ENCODE assay signal across 26 cellular contexts in the genomic region with DNA sequence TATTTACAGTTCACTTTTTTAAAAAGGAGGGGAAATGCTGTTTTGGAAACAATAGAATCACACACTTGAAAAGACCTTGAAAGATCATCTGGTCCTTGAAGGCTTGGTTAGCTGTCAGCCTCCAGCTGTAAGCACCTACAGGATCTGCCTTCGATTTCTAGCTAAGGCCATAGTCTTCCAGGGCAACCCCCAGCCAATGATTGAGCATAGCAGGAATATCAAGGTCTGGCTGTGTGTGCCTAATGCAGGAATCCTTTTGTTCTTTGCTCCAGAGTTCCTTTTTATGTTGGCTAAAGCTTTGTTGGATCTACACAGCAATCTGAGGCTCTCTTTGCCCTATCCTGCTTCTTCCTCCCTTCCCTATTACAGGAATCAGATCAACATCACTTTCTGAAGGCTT.
"Had no signal": no experiment of that assay in that cellular context is flagged by ENCODE, and none has a peak within 500 bp of the region (broad histone marks: within the 10 kb centered on the region; RNA-seq: fewer than 3 reads in every experiment).

No MANE protein-coding gene starts in this region.

- H3K36me3 Mint-ChIP-seq: memory B cell; stimulated activated effector memory CD8-positive, alpha-beta T cell treated with anti-CD3 and anti-CD28 coated beads, Interleukin-12 subunit alpha, Interleukin-12 subunit beta, amount 100 ng/mL, for 72 hours had no signal

- ATAC-seq: effector memory CD8-positive, alpha-beta T cell; left lobe of liver; naive thymus-derived CD8-positive, alpha-beta T cell; pancreas; stimulated activated effector memory CD8-positive, alpha-beta T cell treated with anti-CD3 and anti-CD28 coated beads, Interleukin-12 subunit alpha, Interleukin-12 subunit beta, amount 100 ng/mL, for 72 hours had no signal

- H3K4me3 Mint-ChIP-seq: dendritic cell treated with granulocyte-macrophage colony-stimulating factor and Interleukin-4, amounts not matched to agents 40 ng/mL and 50 ng/mL, for 4 days; effector memory CD8-positive, alpha-beta T cell; memory B cell; naive thymus-derived CD8-positive, alpha-beta T cell; nephron progenitor cell; stimulated activated effector memory CD8-positive, alpha-beta T cell treated with anti-CD3 and anti-CD28 coated beads, Interleukin-12 subunit alpha, Interleukin-12 subunit beta, amount 100 ng/mL, for 72 hours had no signal

- H3K4me3 ChIP-seq: colonic mucosa, lung, pancreas, right atrium auricular region, sigmoid colon, stomach, testis, tibial nerve, upper lobe of left lung, uterus had no signal

- H3K27ac Mint-ChIP-seq: dendritic cell treated with granulocyte-macrophage colony-stimulating factor and Interleukin-4, amounts not matched to agents 40 ng/mL and 50 ng/mL, for 4 days; effector memory CD8-positive, alpha-beta T cell; memory B cell; naive thymus-derived CD8-positive, alpha-beta T cell; nephron progenitor cell; progenitor cell of endocrine pancreas; stimulated activated effector memory CD8-positive, alpha-beta T cell treated with anti-CD3 and anti-CD28 coated beads, Interleukin-12 subunit alpha, Interleukin-12 subunit beta, amount 100 ng/mL, for 72 hours had no signal

- H3K9me3 Mint-ChIP-seq: effector memory CD8-positive, alpha-beta T cell; naive thymus-derived CD8-positive, alpha-beta T cell; stimulated activated effector memory CD8-positive, alpha-beta T cell treated with anti-CD3 and anti-CD28 coated beads, Interleukin-12 subunit alpha, Interleukin-12 subunit beta, amount 100 ng/mL, for 72 hours had no signal

- H3K36me3 ChIP-seq: colonic mucosa, neutrophil, pancreas, right atrium auricular region, sigmoid colon, stomach, tibial nerve, upper lobe of left lung, uterus had no signal

- H3K27me3 Mint-ChIP-seq: progenitor cell of endocrine pancreas had no signal

- H3K4me1 ChIP-seq: colonic mucosa, uterus had no signal

- H3K27me3 ChIP-seq: colonic mucosa, pancreas, right atrium auricular region, sigmoid colon, stomach, testis, tibial nerve, upper lobe of left lung, uterus had no signal

- H3K27ac ChIP-seq: colonic mucosa, neutrophil, pancreas, right atrium auricular region, sigmoid colon, stomach, testis, tibial nerve, upper lobe of left lung, uterus had no signal

- H3K9me3 ChIP-seq: colonic mucosa, neutrophil, pancreas, right atrium auricular region, sigmoid colon, stomach, testis, tibial nerve, upper lobe of left lung, uterus had no signal

- DNase-seq: central memory CD4-positive, alpha-beta T cell; colonic mucosa; effector memory CD8-positive, alpha-beta T cell; hypothalamus; kidney; naive thymus-derived CD8-positive, alpha-beta T cell; nephron progenitor cell; pancreas; sigmoid colon; stimulated activated CD4-positive, alpha-beta T cell treated with anti-CD3 and anti-CD28 coated beads, Interleukin-2, amount 100 ng/mL, for 24 hours; stimulated activated CD4-positive, alpha-beta T cell treated with anti-CD3 and anti-CD28 coated beads, Interleukin-4, amount 100 ng/mL, for 24 hours; stimulated activated naive CD4-positive, alpha-beta T cell treated with Interleukin-2 at 50 U/mL for 16 hours; stomach; testis; upper lobe of left lung; uterus had no signal

- FAIRE-seq: frontal cortex, kidney, pancreas had no signal
